Comparison of ENCODE assay signal across 36 cellular contexts in the genomic region with DNA sequence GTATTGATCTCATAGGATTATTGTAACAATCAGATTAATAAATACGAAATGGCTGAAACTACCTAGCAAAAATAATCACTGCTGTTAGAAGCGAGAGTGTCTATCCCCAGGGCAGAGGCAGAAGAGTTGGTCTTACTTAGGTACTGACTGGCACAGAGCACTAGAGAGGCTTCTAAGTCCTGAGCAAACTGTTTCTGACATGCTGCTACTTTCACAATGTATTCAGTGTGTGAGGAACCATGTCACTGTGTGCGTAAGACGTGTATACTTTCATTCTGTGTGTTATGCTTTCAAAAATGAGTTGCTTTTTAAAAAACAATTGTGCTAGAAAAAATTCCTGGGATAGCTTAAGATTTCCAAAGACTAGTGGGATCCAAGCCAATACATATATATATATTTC. TPM values are rescaled to one million over a fixed set of nuclear protein-coding genes. Genes with fewer than 3 reads are reported as not detected.
"Had no signal": no experiment of that assay in that cellular context is flagged by ENCODE, and none has a peak within 500 bp of the region (broad histone marks: within the 10 kb centered on the region; RNA-seq: fewer than 3 reads in every experiment).

No MANE protein-coding gene starts in this region.

- H3K27ac Mint-ChIP-seq: activated B cell treated with CpG ODN at 0.5 μM for 24 hours; activated CD4-positive, alpha-beta memory T cell treated with anti-CD3 and anti-CD28 coated beads for 36 hours; activated CD8-positive, alpha-beta T cell treated with anti-CD3 and anti-CD28 coated beads for 36 hours; activated naive CD4-positive, alpha-beta T cell treated with anti-CD3 and anti-CD28 coated beads for 36 hours; activated naive CD4-positive, alpha-beta T cell treated with anti-CD3 and anti-CD28 coated beads, Interleukin-2, amount 50 U/mL, for 72 hours; activated naive CD8-positive, alpha-beta T cell treated with anti-CD3 and anti-CD28 coated beads for 36 hours; activated T-cell treated with anti-CD3 and anti-CD28 coated beads, Interleukin-2, amount 50 U/mL, for 72 hours; activated T-helper 1 cell treated with anti-CD3 and anti-CD28 coated beads, Interleukin-12 subunit alpha, Interleukin-12 subunit beta, Interleukin-2, Interleukin-4 antibody, amounts not matched to agents 30 ng/mL and 10 ng/mL and 1 ng/mL, durations not matched to agents 14 hours and 24 hours and 36 hours; activated T-helper 17 cell treated with anti-CD3 and anti-CD28 coated beads, Interleukin-2, amount 50 U/mL, for 72 hours; T-helper 1 cell treated with Interleukin-12 subunit alpha and Interleukin-12 subunit beta and Interleukin-4 antibody, amounts not matched to agents 30 μg/mL and 1 μg/mL, for 36 hours; T-helper 2 cell treated with Interferon-gamma antibody and Interleukin-4, amounts not matched to agents 5 μg/mL and 100 μg/mL, for 36 hours had no signal

- H3K4me3 Mint-ChIP-seq: activated B cell treated with CpG ODN at 0.5 μM for 24 hours; activated CD4-positive, alpha-beta memory T cell treated with anti-CD3 and anti-CD28 coated beads for 36 hours; activated CD8-positive, alpha-beta T cell treated with anti-CD3 and anti-CD28 coated beads for 36 hours; activated naive CD4-positive, alpha-beta T cell treated with anti-CD3 and anti-CD28 coated beads for 36 hours; activated naive CD8-positive, alpha-beta T cell treated with anti-CD3 and anti-CD28 coated beads for 36 hours; activated T-cell treated with anti-CD3 and anti-CD28 coated beads, Interleukin-2, amount 50 U/mL, for 4 hours; activated T-cell treated with anti-CD3 and anti-CD28 coated beads, Interleukin-2, amount 50 U/mL, for 72 hours; activated T-helper 1 cell treated with anti-CD3 and anti-CD28 coated beads, Interleukin-12 subunit alpha, Interleukin-12 subunit beta, Interleukin-2, Interleukin-4 antibody, amounts not matched to agents 30 ng/mL and 10 ng/mL and 1 ng/mL, durations not matched to agents 14 hours and 24 hours and 36 hours; activated T-helper 17 cell treated with anti-CD3 and anti-CD28 coated beads, Interleukin-2, amount 50 U/mL, for 72 hours; T-helper 1 cell treated with Interleukin-12 subunit alpha and Interleukin-12 subunit beta and Interleukin-4 antibody, amounts not matched to agents 30 μg/mL and 1 μg/mL, for 36 hours; T-helper 2 cell treated with Interferon-gamma antibody and Interleukin-4, amounts not matched to agents 5 μg/mL and 100 μg/mL, for 36 hours had no signal

- H3K36me3 Mint-ChIP-seq: activated CD4-positive, alpha-beta memory T cell treated with anti-CD3 and anti-CD28 coated beads for 36 hours; activated naive CD8-positive, alpha-beta T cell treated with anti-CD3 and anti-CD28 coated beads for 36 hours had no signal

- DNase-seq: activated B cell treated with CpG ODN at 0.5 μM for 24 hours; activated CD4-positive, alpha-beta memory T cell treated with anti-CD3 and anti-CD28 coated beads for 36 hours; activated CD4-positive, alpha-beta T cell treated with anti-CD3 and anti-CD28 coated beads for 48 hours; activated CD4-positive, alpha-beta T cell treated with anti-CD3 and anti-CD28 coated beads, Interleukin-2, amount 50 U/mL, for 1 hour; activated CD4-positive, alpha-beta T cell treated with anti-CD3 and anti-CD28 coated beads, Interleukin-2, amount 50 U/mL, for 4 hours; activated CD4-positive, CD25-positive, alpha-beta regulatory T cell treated with anti-CD3 and anti-CD28 coated beads, Interleukin-2, amount 50 U/mL, for 72 hours; activated CD8-positive, alpha-beta memory T cell treated with anti-CD3 and anti-CD28 coated beads, Interleukin-2, amount 50 U/mL, for 4 hours; activated CD8-positive, alpha-beta T cell treated with anti-CD3 and anti-CD28 coated beads for 36 hours; activated effector memory CD4-positive, alpha-beta T cell treated with anti-CD3 and anti-CD28 coated beads, Interleukin-2, amount 50 U/mL, for 16 hours; activated gamma-delta T cell treated with Interleukin-2 at 50 U/mL for 16 hours; activated naive CD4-positive, alpha-beta T cell; activated naive CD4-positive, alpha-beta T cell treated with anti-CD3 and anti-CD28 coated beads for 36 hours; activated naive CD4-positive, alpha-beta T cell treated with anti-CD3 and anti-CD28 coated beads, Interleukin-2, amount 50 U/mL, for 16 hours; activated naive CD8-positive, alpha-beta T cell treated with anti-CD3 and anti-CD28 coated beads for 36 hours; activated T-cell treated with anti-CD3 and anti-CD28 coated beads for 4 hours; activated T-cell treated with anti-CD3 and anti-CD28 coated beads, Interleukin-2, amount 50 U/mL, for 1 hour; activated T-cell treated with anti-CD3 and anti-CD28 coated beads, Interleukin-2, amount 50 U/mL, for 4 hours; activated T-cell treated with anti-CD3 and anti-CD28 coated beads, Interleukin-2, amount 50 U/mL, for 72 hours; adrenal gland; amniotic stem cell; aorta; body of pancreas; brain microvascular endothelial cell; central memory CD4-positive, alpha-beta T cell; T-helper 2 cell; T-helper 9 cell had no signal

- H3K9me3 Mint-ChIP-seq: activated B cell treated with CpG ODN at 0.5 μM for 24 hours; activated CD8-positive, alpha-beta T cell treated with anti-CD3 and anti-CD28 coated beads for 36 hours; activated naive CD4-positive, alpha-beta T cell treated with anti-CD3 and anti-CD28 coated beads for 36 hours; activated naive CD8-positive, alpha-beta T cell treated with anti-CD3 and anti-CD28 coated beads for 36 hours; activated T-helper 17 cell treated with anti-CD3 and anti-CD28 coated beads, Interleukin-2, amount 50 U/mL, for 72 hours had no signal

- ATAC-seq: activated CD8-positive, alpha-beta T cell treated with anti-CD3 and anti-CD28 coated beads for 36 hours; activated naive CD4-positive, alpha-beta T cell treated with anti-CD3 and anti-CD28 coated beads, Interleukin-2, amount 50 U/mL, for 72 hours; activated T-cell treated with anti-CD3 and anti-CD28 coated beads, Interleukin-2, amount 50 U/mL, for 4 hours; activated T-cell treated with anti-CD3 and anti-CD28 coated beads, Interleukin-2, amount 50 U/mL, for 72 hours; activated T-helper 17 cell treated with anti-CD3 and anti-CD28 coated beads, Interleukin-2, amount 50 U/mL, for 72 hours; body of pancreas had no signal

RNA-seq across cellular contexts. Expression of gene IFNA6, which starts 10.0 kb away (rescaled TPM):
- total RNA-seq: activated B cell treated with CpG ODN at 0.5 μM for 24 hours; activated CD4-positive, alpha-beta memory T cell treated with anti-CD3 and anti-CD28 coated beads for 36 hours; activated CD8-positive, alpha-beta memory T cell treated with anti-CD3 and anti-CD28 coated beads for 36 hours; activated CD8-positive, alpha-beta T cell treated with anti-CD3 and anti-CD28 coated beads for 36 hours; activated naive CD4-positive, alpha-beta T cell treated with anti-CD3 and anti-CD28 coated beads for 36 hours; activated naive CD4-positive, alpha-beta T cell treated with anti-CD3 and anti-CD28 coated beads, Interleukin-2, amount 50 U/mL, for 72 hours; activated naive CD8-positive, alpha-beta T cell treated with anti-CD3 and anti-CD28 coated beads for 36 hours; activated T-cell treated with anti-CD3 and anti-CD28 coated beads, Interleukin-2, amount 50 U/mL, for 4 hours; activated T-cell treated with anti-CD3 and anti-CD28 coated beads, Interleukin-2, amount 50 U/mL, for 72 hours; activated T-helper 1 cell treated with anti-CD3 and anti-CD28 coated beads, Interleukin-12 subunit alpha, Interleukin-12 subunit beta, Interleukin-2, Interleukin-4 antibody, amounts not matched to agents 30 ng/mL and 10 ng/mL and 1 ng/mL, durations not matched to agents 14 hours and 24 hours and 36 hours; activated T-helper 17 cell treated with anti-CD3 and anti-CD28 coated beads, Interleukin-2, amount 50 U/mL, for 72 hours; adrenal gland; aorta; astrocyte; body of pancreas; breast epithelium; cardiac septum; cerebellum had no signal

RNA-seq across cellular contexts. Expression of gene IFNA13, which starts 27.1 kb away (rescaled TPM):
- total RNA-seq: activated B cell treated with CpG ODN at 0.5 μM for 24 hours; activated CD4-positive, alpha-beta memory T cell treated with anti-CD3 and anti-CD28 coated beads for 36 hours; activated CD8-positive, alpha-beta memory T cell treated with anti-CD3 and anti-CD28 coated beads for 36 hours; activated CD8-positive, alpha-beta T cell treated with anti-CD3 and anti-CD28 coated beads for 36 hours; activated naive CD4-positive, alpha-beta T cell treated with anti-CD3 and anti-CD28 coated beads for 36 hours; activated naive CD4-positive, alpha-beta T cell treated with anti-CD3 and anti-CD28 coated beads, Interleukin-2, amount 50 U/mL, for 72 hours; activated naive CD8-positive, alpha-beta T cell treated with anti-CD3 and anti-CD28 coated beads for 36 hours; activated T-cell treated with anti-CD3 and anti-CD28 coated beads, Interleukin-2, amount 50 U/mL, for 4 hours; activated T-cell treated with anti-CD3 and anti-CD28 coated beads, Interleukin-2, amount 50 U/mL, for 72 hours; activated T-helper 1 cell treated with anti-CD3 and anti-CD28 coated beads, Interleukin-12 subunit alpha, Interleukin-12 subunit beta, Interleukin-2, Interleukin-4 antibody, amounts not matched to agents 30 ng/mL and 10 ng/mL and 1 ng/mL, durations not matched to agents 14 hours and 24 hours and 36 hours; activated T-helper 17 cell treated with anti-CD3 and anti-CD28 coated beads, Interleukin-2, amount 50 U/mL, for 72 hours; adrenal gland; aorta; astrocyte; body of pancreas; breast epithelium; cardiac septum; cerebellum had no signal

RNA-seq across cellular contexts. Expression of gene IFNA5, which starts 35.6 kb away (rescaled TPM):
- total RNA-seq: activated B cell treated with CpG ODN at 0.5 μM for 24 hours; activated CD4-positive, alpha-beta memory T cell treated with anti-CD3 and anti-CD28 coated beads for 36 hours; activated CD8-positive, alpha-beta memory T cell treated with anti-CD3 and anti-CD28 coated beads for 36 hours; activated CD8-positive, alpha-beta T cell treated with anti-CD3 and anti-CD28 coated beads for 36 hours; activated naive CD4-positive, alpha-beta T cell treated with anti-CD3 and anti-CD28 coated beads for 36 hours; activated naive CD4-positive, alpha-beta T cell treated with anti-CD3 and anti-CD28 coated beads, Interleukin-2, amount 50 U/mL, for 72 hours; activated naive CD8-positive, alpha-beta T cell treated with anti-CD3 and anti-CD28 coated beads for 36 hours; activated T-cell treated with anti-CD3 and anti-CD28 coated beads, Interleukin-2, amount 50 U/mL, for 4 hours; activated T-cell treated with anti-CD3 and anti-CD28 coated beads, Interleukin-2, amount 50 U/mL, for 72 hours; activated T-helper 1 cell treated with anti-CD3 and anti-CD28 coated beads, Interleukin-12 subunit alpha, Interleukin-12 subunit beta, Interleukin-2, Interleukin-4 antibody, amounts not matched to agents 30 ng/mL and 10 ng/mL and 1 ng/mL, durations not matched to agents 14 hours and 24 hours and 36 hours; activated T-helper 17 cell treated with anti-CD3 and anti-CD28 coated beads, Interleukin-2, amount 50 U/mL, for 72 hours; adrenal gland; astrocyte; body of pancreas; cardiac septum; cerebellum had no signal

RNA-seq across cellular contexts. Expression of gene IFNA2, which starts 44.5 kb away (rescaled TPM):
- total RNA-seq: activated B cell treated with CpG ODN at 0.5 μM for 24 hours; activated CD4-positive, alpha-beta memory T cell treated with anti-CD3 and anti-CD28 coated beads for 36 hours; activated CD8-positive, alpha-beta memory T cell treated with anti-CD3 and anti-CD28 coated beads for 36 hours; activated CD8-positive, alpha-beta T cell treated with anti-CD3 and anti-CD28 coated beads for 36 hours; activated naive CD4-positive, alpha-beta T cell treated with anti-CD3 and anti-CD28 coated beads for 36 hours; activated naive CD4-positive, alpha-beta T cell treated with anti-CD3 and anti-CD28 coated beads, Interleukin-2, amount 50 U/mL, for 72 hours; activated naive CD8-positive, alpha-beta T cell treated with anti-CD3 and anti-CD28 coated beads for 36 hours; activated T-cell treated with anti-CD3 and anti-CD28 coated beads, Interleukin-2, amount 50 U/mL, for 4 hours; activated T-cell treated with anti-CD3 and anti-CD28 coated beads, Interleukin-2, amount 50 U/mL, for 72 hours; activated T-helper 1 cell treated with anti-CD3 and anti-CD28 coated beads, Interleukin-12 subunit alpha, Interleukin-12 subunit beta, Interleukin-2, Interleukin-4 antibody, amounts not matched to agents 30 ng/mL and 10 ng/mL and 1 ng/mL, durations not matched to agents 14 hours and 24 hours and 36 hours; activated T-helper 17 cell treated with anti-CD3 and anti-CD28 coated beads, Interleukin-2, amount 50 U/mL, for 72 hours; adrenal gland; aorta; astrocyte; body of pancreas; breast epithelium; cardiac septum; cerebellum had no signal
